ENCODE assay signal across 15 cellular contexts in genomic region chr7:106279425-106280182, GRCh38. TPM values are rescaled to one million over a fixed set of nuclear protein-coding genes. Genes with fewer than 3 reads are reported as not detected.
DNase-seq lines count a peak whose midpoint lies in the region; ATAC-seq, FAIRE-seq and TF ChIP-seq lines count a peak whose summit lies in the region.
"Had no signal": no experiment of that assay in that cellular context is flagged by ENCODE, and none has a peak within 500 bp of the region (broad histone marks: within the 10 kb centered on the region; RNA-seq: fewer than 3 reads in every experiment).

No MANE protein-coding gene starts in this region.

- no peaks in the 10 kb centered on the region for H3K27me3 ChIP-seq in keratinocyte (ENCODE audit: control insufficient read depth, extremely low read depth, insufficient read depth, low read length)
- H3K27me3 ChIP-seq in foreskin keratinocyte, result no peaks in the 10 kb centered on the region
- H3K27me3 ChIP-seq: BLaER1 treated with 17β-estradiol and CSF1 and Interleukin-3, amounts not matched to agents 10 nM and 100 nM; brain microvascular endothelial cell; ovary had no signal

- H2AFZ ChIP-seq in keratinocyte (ENCODE audit: control insufficient read depth, low read length), result no peak overlapping the region

- H3K4me3 Mint-ChIP-seq in activated CD4-positive, alpha-beta memory T cell treated with anti-CD3 and anti-CD28 coated beads, Interleukin-2, amount 10 ng/mL, durations not matched to agents 7 days and 5 days, result peak overlapping the region; percentile 4

- peaks cover 63% of the 10 kb centered on the region for H3K4me1 Mint-ChIP-seq in activated CD4-positive, alpha-beta memory T cell treated with anti-CD3 and anti-CD28 coated beads, Interleukin-2, amount 10 ng/mL, durations not matched to agents 7 days and 5 days

- H3K36me3 Mint-ChIP-seq in activated CD4-positive, alpha-beta memory T cell treated with anti-CD3 and anti-CD28 coated beads, Interleukin-2, amount 10 ng/mL, durations not matched to agents 7 days and 5 days (ENCODE audit: low read depth), result peaks cover 58% of the 10 kb centered on the region

- peak; percentile 9 for DNase-seq in stimulated activated naive CD4-positive, alpha-beta T cell treated with Interleukin-2 at 50 U/mL for 16 hours (lab: John Stamatoyannopoulos, UW)
- DNase-seq in stimulated activated naive CD4-positive, alpha-beta T cell (lab: John Stamatoyannopoulos, UW), result no peak
- peak; percentile 29 for DNase-seq in activated CD4-positive, alpha-beta memory T cell treated with anti-CD3 and anti-CD28 coated beads, Interleukin-2, amount 10 ng/mL, durations not matched to agents 7 days and 5 days
- DNase-seq in keratinocyte (ENCODE audit: low read depth, low spot score), result no peak
- DNase-seq in foreskin keratinocyte, result no peak
- DNase-seq in cerebellar cortex (ENCODE audit: low spot score), result no peak
- no peak for DNase-seq in NCI-H1694 (lab: John Stamatoyannopoulos, UW)
- DNase-seq: brain microvascular endothelial cell, hippocampal formation, lower lobe of right lung, NCI-H2029 treated with DMSO at 0.1 percent for 48 hours, ovary had no signal

- TF ChIP-seq CTCF in keratinocyte (optimal IDR thresholded peaks at IDR 0.05 in 1 of 3, IDR thresholded peaks at IDR 0.05 in 1 of 3, conservative IDR thresholded peaks at IDR 0.05 in 1 of 3; ENCODE audit: extremely low read depth in 1 of 3, insufficient read depth in 2 of 3, low read length in 3 of 3) (no peak), foreskin keratinocyte (conservative IDR thresholded peaks at IDR 0.05) (no peak)

- peaks cover 6% of the 10 kb centered on the region for H3K9me1 ChIP-seq in keratinocyte (ENCODE audit: control insufficient read depth, extremely low read depth, insufficient read depth, low read length)

- H3K9ac ChIP-seq in keratinocyte (ENCODE audit: control insufficient read depth, extremely low read depth, insufficient read depth, low read length), result no peak overlapping the region

- CTCF ChIA-PET in activated CD4-positive, alpha-beta memory T cell treated with anti-CD3 and anti-CD28 coated beads, Interleukin-2, amount 10 ng/mL, durations not matched to agents 7 days and 5 days (lab: Charles Lee), result interaction anchor here (1.7 to 2.0 kb wide), 2 partner anchors 13 to 183 kb away, joined by 5 to 7 read pairs; no protein-coding TSS in a partner anchor

- H3K27ac Mint-ChIP-seq in activated CD4-positive, alpha-beta memory T cell treated with anti-CD3 and anti-CD28 coated beads, Interleukin-2, amount 10 ng/mL, durations not matched to agents 7 days and 5 days, result peak overlapping the region; percentile 50

- peaks cover 0 to 9% of the 10 kb centered on the region in 2 experiments for H3K36me3 ChIP-seq in keratinocyte (ENCODE audit: control insufficient read depth in 2 of 2, extremely low read depth in 1 of 2, insufficient read depth in 2 of 2, low read length in 2 of 2)
- H3K36me3 ChIP-seq: ovary had no signal

- POLR2A ChIA-PET in activated CD4-positive, alpha-beta memory T cell treated with anti-CD3 and anti-CD28 coated beads, Interleukin-2, amount 10 ng/mL, durations not matched to agents 7 days and 5 days (lab: Charles Lee), result interaction anchor here (1.1 to 2.0 kb wide), 3 partner anchors 10 to 146 kb away, joined by 3 to 8 read pairs (median 7); no protein-coding TSS in a partner anchor

- H3K27ac ChIP-seq in keratinocyte (ENCODE audit: control insufficient read depth, insufficient read depth, low read length), result no peak overlapping the region
- H3K27ac ChIP-seq in foreskin keratinocyte, result no peak overlapping the region
- H3K27ac ChIP-seq: brain microvascular endothelial cell, lower lobe of right lung, ovary had no signal

- peak overlapping the region; percentile 7 for H3K4me2 ChIP-seq in keratinocyte (ENCODE audit: control insufficient read depth, extremely low read depth, insufficient read depth, low read depth, low read length)

- H3K9me3 Mint-ChIP-seq in activated CD4-positive, alpha-beta memory T cell treated with anti-CD3 and anti-CD28 coated beads, Interleukin-2, amount 10 ng/mL, durations not matched to agents 7 days and 5 days, result no peaks in the 10 kb centered on the region
- H3K9me3 Mint-ChIP-seq: IgD-negative memory B cell had no signal

- no peak for FAIRE-seq in keratinocyte (lab: Jason Lieb, UNC)

- dilution Hi-C loops in keratinocyte (cut with MboI; ENCODE audit: extremely low pct_ligation_motif_present, low sequenced_read_pairs), result no loop called here

- H3K4me1 ChIP-seq in keratinocyte (ENCODE audit: control insufficient read depth, extremely low read depth, insufficient read depth, low read length), result peaks cover 9% of the 10 kb centered on the region
- H3K4me1 ChIP-seq in foreskin keratinocyte, result peaks cover 16% of the 10 kb centered on the region

- no peaks in the 10 kb centered on the region for H3K9me3 ChIP-seq in keratinocyte (ENCODE audit: control insufficient read depth, low read depth, low read length)
- H3K9me3 ChIP-seq: BLaER1 treated with 17β-estradiol and CSF1 and Interleukin-3, amounts not matched to agents 10 nM and 100 nM; lower lobe of right lung; ovary had no signal

- H4K20me1 ChIP-seq in keratinocyte (ENCODE audit: control insufficient read depth, extremely low read depth, insufficient read depth, low read length), result peaks cover 3% of the 10 kb centered on the region

- no peak overlapping the region for H3K4me3 ChIP-seq in keratinocyte (ENCODE audit: control insufficient read depth in 2 of 3, extremely low read depth in 1 of 3, insufficient read depth in 2 of 3, low read depth in 1 of 3, low read length in 3 of 3)
- H3K4me3 ChIP-seq: lower lobe of right lung, ovary had no signal

- ATAC-seq in foreskin keratinocyte, result no peak
- ATAC-seq in HG03095 (IDR thresholded peaks at IDR 0.05; ENCODE audit: unreplicated experiment), result no peak
- ATAC-seq: lower lobe of right lung had no signal

- H3K79me2 ChIP-seq in keratinocyte (ENCODE audit: control insufficient read depth, insufficient read depth, low read length), result peaks cover 85% of the 10 kb centered on the region

- no peaks in the 10 kb centered on the region for H3K27me3 Mint-ChIP-seq in activated CD4-positive, alpha-beta memory T cell treated with anti-CD3 and anti-CD28 coated beads, Interleukin-2, amount 10 ng/mL, durations not matched to agents 7 days and 5 days
- H3K27me3 Mint-ChIP-seq: IgD-negative memory B cell had no signal

RNA-seq across cellular contexts. Expression of gene NAMPT, which starts 5.2 kb away (rescaled TPM):
- total RNA-seq in activated CD4-positive, alpha-beta memory T cell treated with anti-CD3 and anti-CD28 coated beads, Interleukin-2, amount 10 ng/mL, durations not matched to agents 7 days and 5 days, result 100 to 1,000 TPM; 130 to 134 TPM
- 59.3 to 94.2 TPM (median 71.7 TPM) in 3 replicates for polyA plus RNA-seq in keratinocyte
- polyA plus RNA-seq in keratinocyte (2011; ENCODE audit: low read depth), result 149 TPM
- polyA plus RNA-seq in keratinocyte (2011; cell fraction: cytosol; rRNA removed), result 34.6 and 79.9 TPM in 2 replicates
- 49.2 and 66.6 TPM in 2 replicates for polyA plus RNA-seq in keratinocyte (2011; cell fraction: nucleus; rRNA removed)
- polyA plus RNA-seq in keratinocyte (2012; ENCODE audit: low replicate concordance), result 94.5 and 137 TPM in 2 replicates
- polyA minus RNA-seq in keratinocyte, result 9.7 to 80.6 TPM (median 44.1 TPM) in 3 replicates
- 95.9 TPM for polyA minus RNA-seq in keratinocyte (2011; cell fraction: cytosol; rRNA and poly(A)+ RNA removed)
- polyA minus RNA-seq in keratinocyte (2011; cell fraction: nucleus; rRNA and poly(A)+ RNA removed), result 71.0 and 136 TPM in 2 replicates
- 57.6 and 62.3 TPM in 2 replicates for total RNA-seq in foreskin keratinocyte
- polyA plus RNA-seq in foreskin keratinocyte, result 17.2 and 21.1 TPM in 2 replicates

Comparison
In these comparisons a context has a peak if more than half of its experiments do, and no peak if none do; other contexts are left out.
1. DNase-seq: peak in stimulated activated naive CD4-positive, alpha-beta T cell treated with Interleukin-2 at 50 U/mL for 16 hours (single experiment) and activated CD4-positive, alpha-beta memory T cell treated with anti-CD3 and anti-CD28 coated beads, Interleukin-2, amount 10 ng/mL, durations not matched to agents 7 days and 5 days (single experiment); none in stimulated activated naive CD4-positive, alpha-beta T cell (0 of 6), keratinocyte (single experiment), foreskin keratinocyte (0 of 2), cerebellar cortex (single experiment) and NCI-H1694 (single experiment).